11 cellular contexts compared by ENCODE assay signal in genomic region chr6:70312165-70312564, GRCh38. TPM values are rescaled to one million over a fixed set of nuclear protein-coding genes. Genes with fewer than 3 reads are reported as not detected.
DNase-seq lines count a peak whose midpoint lies in the region; ATAC-seq and TF ChIP-seq lines count a peak whose summit lies in the region.
"Had no signal": no experiment of that assay in that cellular context is flagged by ENCODE, and none has a peak within 500 bp of the region (broad histone marks: within the 10 kb centered on the region; RNA-seq: fewer than 3 reads in every experiment).

No MANE protein-coding gene starts in this region.

- DNase-seq in BJ (ENCODE audit: low read depth) (peak; percentile 36), HCT116 (ENCODE audit: low read depth, low spot score) (peak; percentile 70), RWPE2 (ENCODE audit: low spot score) (no peak), fibroblast of pulmonary artery (ENCODE audit: low read depth) (peak; percentile 55)
- no peak for DNase-seq in activated CD8-positive, alpha-beta memory T cell treated with anti-CD3 and anti-CD28 coated beads, Interleukin-2, amount 50 U/mL, for 4 hours
- DNase-seq: retina had no signal

- H4K20me1 ChIP-seq in HCT116 (ENCODE audit: insufficient read depth): peaks cover 6% of the 10 kb centered on the region; the same call in 1 of the 2 replicates

- RAD21 ChIA-PET in HCT116 (lab: Charles Lee; ENCODE audit: low non-redundant PET in 1 of 2, low total read pairs in 2 of 2, uncharacterized antibody in 2 of 2, unreplicated experiment in 2 of 2): no interaction called here

- H3K27me3 ChIP-seq in BJ (ENCODE audit: control insufficient read depth, insufficient read depth, low read length): peaks cover 11% of the 10 kb centered on the region
- H3K27me3 ChIP-seq in HCT116 (ENCODE audit: insufficient read depth, low read length): peaks cover 76% of the 10 kb centered on the region
- H3K27me3 ChIP-seq in RWPE2 (ENCODE audit: insufficient read depth, poor library complexity, severe bottlenecking): peaks cover 88% of the 10 kb centered on the region

- H3K4me2 ChIP-seq in HCT116 (ENCODE audit: low read length): no peak overlapping the region; the same call in 1 of the 2 replicates

- no peaks in the 10 kb centered on the region for H3K9me2 ChIP-seq in HCT116 (ENCODE audit: insufficient read depth)

- H3K79me2 ChIP-seq in HCT116 (ENCODE audit: insufficient read depth, low read length): no peaks in the 10 kb centered on the region

- TF ChIP-seq RAD21 in HCT116 (IDR thresholded peaks at IDR 0.05; ENCODE audit: low read depth): no peak

- POLR2A ChIA-PET in BJ (lab: Charles Lee) (no interaction called here), HCT116 (lab: Charles Lee) (no interaction called here)

- H3K9ac ChIP-seq in HCT116 (ENCODE audit: low read length): no peak overlapping the region

- H3K4me1 ChIP-seq in HCT116 (ENCODE audit: control insufficient read depth in 1 of 2, insufficient read depth in 2 of 2, low read length in 2 of 2) (peaks cover 0 to 8% of the 10 kb centered on the region in 2 experiments; a peak in 2 of 4 replicates), RWPE2 (ENCODE audit: insufficient read depth, poor library complexity, severe bottlenecking) (no peaks in the 10 kb centered on the region)
- H3K4me1 ChIP-seq: breast epithelium, suprapubic skin had no signal

- H3K4me3 ChIP-seq in BJ (ENCODE audit: low read depth, low read length) (no peak overlapping the region), HCT116 (replicated peaks in 1 of 2; ENCODE audit: low read depth in 1 of 2, low read length in 2 of 2) (no peak overlapping the region), RWPE2 (ENCODE audit: severe bottlenecking) (no peak overlapping the region), fibroblast of pulmonary artery (replicated peaks; ENCODE audit: low read depth, low read length) (no peak overlapping the region)
- H3K4me3 ChIP-seq: breast epithelium, suprapubic skin had no signal

- no peak overlapping the region for H3K27ac ChIP-seq in HCT116 (ENCODE audit: low read depth, low read length)
- no peak overlapping the region for H3K27ac ChIP-seq in RWPE2 (ENCODE audit: poor library complexity, severe bottlenecking)
- H3K27ac ChIP-seq: breast epithelium, suprapubic skin had no signal

- intact Hi-C loops in HCT116 (cut with micrococcal nuclease): loop anchor here (5.0 kb wide), 1 partner anchor 360 kb away; no protein-coding TSS in a partner anchor

- CTCF ChIA-PET in BJ (lab: Yijun Ruan, JAX): interaction anchor here (8.3 kb wide), 1 partner anchor 58 kb away, joined by 72 read pairs; no protein-coding TSS in a partner anchor
- CTCF ChIA-PET in HCT116 (lab: Charles Lee): interaction anchor here (4.3 kb wide), 1 partner anchor 57 kb away, joined by 72 read pairs; no protein-coding TSS in a partner anchor

- TF ChIP-seq POLR2A in HCT116 (IDR thresholded peaks at IDR 0.05; ENCODE audit: borderline replicate concordance, extremely low read depth, insufficient read depth, insufficient read length): no peak

- no peaks in the 10 kb centered on the region for H3K36me3 ChIP-seq in BJ (ENCODE audit: control insufficient read depth, insufficient read depth, low read length)
- H3K36me3 ChIP-seq in HCT116 (ENCODE audit: control insufficient read depth in 1 of 2, insufficient read depth in 2 of 2, low read length in 2 of 2): no peaks in the 10 kb centered on the region
- H3K36me3 ChIP-seq in RWPE2 (ENCODE audit: low read depth): no peaks in the 10 kb centered on the region
- H3K36me3 ChIP-seq: breast epithelium, suprapubic skin had no signal

- BruUV-seq in HCT116 (replicated peaks; lab: Mats Ljungman, UMichigan): no TSS peak

- H2AFZ ChIP-seq in HCT116 (ENCODE audit: low read depth, low read length, poor library complexity, severe bottlenecking): no peak overlapping the region

- no peak for TF ChIP-seq CTCF in BJ (IDR thresholded peaks at IDR 0.05; ENCODE audit: insufficient read depth, low read depth, low read length)
- 0 out of 6 replicates have a peak, but pooled peaks of 1 of the 3 experiments have one; percentile 3 for TF ChIP-seq CTCF in HCT116 (IDR thresholded peaks at IDR 0.05 in 2 of 3, conservative IDR thresholded peaks at IDR 0.05 in 1 of 3; ENCODE audit: borderline replicate concordance in 1 of 3, insufficient read depth in 1 of 3, low read depth in 2 of 3, low read length in 2 of 3)
- TF ChIP-seq CTCF in RWPE2 (IDR thresholded peaks at IDR 0.05; ENCODE audit: poor library complexity, severe bottlenecking): no peak
- TF ChIP-seq CTCF in fibroblast of pulmonary artery (IDR thresholded peaks at IDR 0.05; ENCODE audit: low read length, missing control alignments): no peak

- H3K9me3 ChIP-seq in HCT116 (ENCODE audit: control insufficient read depth in 1 of 2, insufficient read depth in 1 of 2, low read depth in 1 of 2, low read length in 2 of 2) (no peaks in the 10 kb centered on the region), RWPE2 (ENCODE audit: severe bottlenecking) (no peaks in the 10 kb centered on the region)
- H3K9me3 ChIP-seq: breast epithelium, suprapubic skin had no signal

- ATAC-seq in HCT116 (peak; percentile 93), RWPE2 (ENCODE audit: low read depth) (peak; percentile 93), GM21619 (IDR thresholded peaks at IDR 0.05; ENCODE audit: unreplicated experiment) (no peak), GM21360 (IDR thresholded peaks at IDR 0.05; ENCODE audit: unreplicated experiment) (no peak), GM19397 (IDR thresholded peaks at IDR 0.05; ENCODE audit: unreplicated experiment) (no peak)

TF ChIP-seq in HCT116, 20 proteins besides CTCF, POLR2A, EP300 and RAD21:
- TF ChIP-seq MAX (IDR thresholded peaks at IDR 0.05) (peak; percentile 78), FOSL1 (IDR thresholded peaks at IDR 0.05; ENCODE audit: low read depth) (no peak), CEBPB (IDR thresholded peaks at IDR 0.05; ENCODE audit: low read depth) (no peak), TCF7L2 (IDR thresholded peaks at IDR 0.05; ENCODE audit: borderline replicate concordance, extremely low read depth, insufficient read depth, insufficient read length) (no peak), EZH2 (IDR thresholded peaks at IDR 0.05) (no peak), SP1 (IDR thresholded peaks at IDR 0.05; ENCODE audit: low read depth) (0 out of 2 replicates have a peak, but pooled peaks have one; percentile 10), ZNF274 (IDR thresholded peaks at IDR 0.05; ENCODE audit: low read depth, low read length) (no peak), CBX3 (IDR thresholded peaks at IDR 0.05; ENCODE audit: low read depth) (peak; percentile 46; the same call in 1 of the 2 replicates), EZH2phosphoT487 (IDR thresholded peaks at IDR 0.05; ENCODE audit: borderline replicate concordance) (no peak), ELF1 (IDR thresholded peaks at IDR 0.05; ENCODE audit: borderline replicate concordance, low read depth) (no peak), JUND (IDR thresholded peaks at IDR 0.05) (0 out of 2 replicates have a peak, but pooled peaks have one; percentile 9), SIN3A (IDR thresholded peaks at IDR 0.05; ENCODE audit: low read depth) (peak; percentile 70; the same call in 1 of the 2 replicates)

RNA-seq across cellular contexts. Expression of gene COL9A1, which starts 9.3 kb away (rescaled TPM):
- polyA plus RNA-seq in BJ (2011; rRNA removed): not detected in 2 replicates
- polyA minus RNA-seq in BJ (2011; rRNA and poly(A)+ RNA removed): not detected in 2 replicates
- not detected for total RNA-seq in HCT116 (2021; ENCODE audit: unreplicated experiment)
- polyA plus RNA-seq in HCT116 (2012): not detected in 2 replicates
- total RNA-seq: suprapubic skin had no signal

Comparison
In these comparisons a context has a peak if more than half of its experiments do, and no peak if none do; other contexts are left out.
1. DNase-seq: peak in BJ (single experiment), HCT116 (single experiment) and fibroblast of pulmonary artery (single experiment); none in RWPE2 (single experiment) and activated CD8-positive, alpha-beta memory T cell treated with anti-CD3 and anti-CD28 coated beads, Interleukin-2, amount 50 U/mL, for 4 hours (single experiment).
2. ATAC-seq: peak in HCT116 (single experiment) and RWPE2 (single experiment); none in GM21619 (single experiment), GM21360 (single experiment) and GM19397 (single experiment).